Comparison of ENCODE assay signal across 9 cellular contexts in the genomic region with DNA sequence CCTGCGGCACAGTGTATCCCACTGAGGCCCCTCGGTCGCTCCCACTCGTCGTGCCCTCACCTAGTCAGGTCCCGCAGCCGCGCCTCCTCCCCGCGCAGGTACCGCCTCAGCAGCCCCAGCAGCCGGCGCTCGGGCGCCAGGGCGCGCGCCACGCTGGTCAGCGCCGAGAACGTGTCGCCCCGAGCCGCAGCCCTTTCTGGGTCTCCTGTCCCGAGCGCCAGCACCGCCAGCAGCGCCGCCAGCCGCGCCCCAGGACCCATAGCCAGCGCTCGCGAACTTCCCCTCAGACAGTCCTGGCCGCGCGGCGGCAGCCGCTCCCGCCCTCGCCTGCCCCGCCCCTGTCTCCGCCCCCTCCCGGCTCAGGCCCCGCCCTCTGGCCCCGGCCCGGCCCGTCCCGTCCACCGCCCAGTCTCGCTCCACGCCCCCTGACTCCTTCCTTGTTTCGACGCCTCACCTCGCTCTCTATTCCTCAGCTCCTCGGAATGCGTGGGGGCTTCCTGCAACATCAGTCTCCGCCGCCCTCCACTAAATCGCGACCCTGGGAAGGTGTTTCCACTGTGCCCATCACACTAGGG. TPM values are rescaled to one million over a fixed set of nuclear protein-coding genes. Genes with fewer than 3 reads are reported as not detected.
DNase-seq lines count a peak whose midpoint lies in the region; ATAC-seq, FAIRE-seq and TF ChIP-seq lines count a peak whose summit lies in the region.
"Had no signal": no experiment of that assay in that cellular context is flagged by ENCODE, and none has a peak within 500 bp of the region (broad histone marks: within the 10 kb centered on the region; RNA-seq: fewer than 3 reads in every experiment).

A gene (minus strand): TSS at position 289 of the 575 bp plus-strand sequence. CDS start 29 bp downstream, at position 260.

- peaks cover 2% of the 10 kb centered on the region for H3K9me3 ChIP-seq in NT2/D1 (ENCODE audit: insufficient read depth, low read length)

- DNase-seq in GM13976 (ENCODE audit: low spot score) (peak; percentile 79), NT2/D1 (ENCODE audit: low read depth, low spot score) (peak; percentile 16), head of caudate nucleus (peak in 33 of 42 donors; percentile 10 to 66 (median 36)), posterior vena cava (ENCODE audit: low spot score) (peak; percentile 90), urothelium cell line (ENCODE audit: low spot score) (peak; percentile 89)
- DNase-seq in activated gamma-delta T cell treated with anti-CD3 and anti-CD28 coated beads, Interleukin-2, amount 50 U/mL, for 16 hours (ENCODE audit: low read depth): peak; percentile 4

- intact Hi-C loops in head of caudate nucleus (cut with DNase I) (no loop called here), posterior vena cava (cut with DNase I) (no loop called here)

- H3K4me1 ChIP-seq in NT2/D1 (ENCODE audit: insufficient read depth, insufficient read length): no peaks in the 10 kb centered on the region

- H3K27me3 ChIP-seq in NT2/D1 (ENCODE audit: insufficient read depth, insufficient read length): peaks cover 36% of the 10 kb centered on the region

- no peak for TF ChIP-seq CTCF in GM13976 (IDR thresholded peaks at IDR 0.05; ENCODE audit: borderline replicate concordance, control extremely low read depth, extremely low read depth, insufficient read depth, missing control alignments)

- peak within 1 kb of the TSS; percentile 36 for H3K4me3 ChIP-seq in NT2/D1 (ENCODE audit: insufficient read length, low read depth)

- H3K9ac ChIP-seq in NT2/D1 (ENCODE audit: insufficient read length, low read depth): peak within 1 kb of the TSS; percentile 46

- ATAC-seq in HG03342 (IDR thresholded peaks at IDR 0.05; ENCODE audit: unreplicated experiment) (no peak), GM21619 (IDR thresholded peaks at IDR 0.05; ENCODE audit: unreplicated experiment) (no peak)

- no peaks in the 10 kb centered on the region for H3K36me3 ChIP-seq in NT2/D1 (ENCODE audit: insufficient read depth, insufficient read length, low read length)

- in situ Hi-C loops in GM13976 (cut with MboI; ENCODE audit: low sequenced_read_pairs, unreplicated experiment): no loop called here

- FAIRE-seq in urothelium cell line (lab: Jason Lieb, UNC): peak; percentile 48

RNA-seq across cellular contexts. Expression of the gene that starts here (rescaled TPM):
- total RNA-seq in posterior vena cava: 1 to 10 TPM; 3.3 to 5.6 TPM
- total RNA-seq: T-helper 2 cell treated with Interferon-gamma antibody and Interleukin-4, amounts not matched to agents 100 ng/mL and 5 ng/mL, for 36 hours had no signal

Comparison
In these comparisons a context has a peak if more than half of its experiments do, and no peak if none do; other contexts are left out.
1. DNase-seq: peak in every context shown above with its lines; median percentile 90 in posterior vena cava; 89 in urothelium cell line; 79 in GM13976; 36 in head of caudate nucleus; 16 in NT2/D1; 4 in activated gamma-delta T cell treated with anti-CD3 and anti-CD28 coated beads, Interleukin-2, amount 50 U/mL, for 16 hours.